17 cellular contexts compared by ENCODE assay signal in the genomic region with DNA sequence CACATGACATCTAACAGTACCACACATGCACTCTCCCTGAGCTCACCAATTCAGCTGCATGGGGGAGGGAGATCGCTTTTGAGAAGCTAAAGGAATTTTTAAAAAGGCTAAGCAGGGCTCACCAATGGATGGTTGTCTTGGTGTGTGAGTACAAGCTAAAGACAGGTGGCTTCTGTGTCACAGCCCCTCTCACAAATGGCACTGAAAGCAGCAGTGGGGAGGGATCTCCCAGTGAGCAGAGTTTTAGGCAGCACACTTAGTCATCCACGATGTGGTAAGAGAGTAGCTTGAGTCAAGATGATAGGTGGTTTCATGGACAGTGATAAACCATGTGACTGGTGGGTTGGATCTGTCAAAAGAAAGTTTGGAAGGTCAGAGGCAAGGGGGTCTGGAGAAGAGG.
DNase-seq lines count a peak whose midpoint lies in the region; FAIRE-seq and TF ChIP-seq lines count a peak whose summit lies in the region.
"Had no signal": no experiment of that assay in that cellular context is flagged by ENCODE, and none has a peak within 500 bp of the region (broad histone marks: within the 10 kb centered on the region; RNA-seq: fewer than 3 reads in every experiment).

No MANE protein-coding gene starts in this region.

- H2AFZ ChIP-seq in H1 (ENCODE audit: low read length) = no peak overlapping the region
- H2AFZ ChIP-seq: hepatocyte had no signal

- H3K56ac ChIP-seq in H1 (replicated peaks; ENCODE audit: insufficient read length, low read depth, low read length) = no peak overlapping the region

- no peak overlapping the region for H3K4me2 ChIP-seq in H1 (ENCODE audit: insufficient read depth in 1 of 2, low read depth in 2 of 2, low read length in 2 of 2)
- H3K4me2 ChIP-seq: hepatocyte had no signal

- H3K4me1 Mint-ChIP-seq in activated CD4-positive, alpha-beta T cell treated with anti-CD3 and anti-CD28 coated beads, Interleukin-2, amount 10 ng/mL, durations not matched to agents 7 days and 5 days = peaks cover 85% of the 10 kb centered on the region

- in situ Hi-C loops in GM13977 (cut with MboI; ENCODE audit: low pct_unique_long_range_greater_than_20kb, low sequenced_read_pairs, unreplicated experiment) = no loop called here

- no peak for TF ChIP-seq POLR2A in H1 (IDR thresholded peaks at IDR 0.05; ENCODE audit: control extremely low read depth in 1 of 2, low read depth in 2 of 2, low read length in 2 of 2)

- no peak overlapping the region for H3K27ac ChIP-seq in H1 (ENCODE audit: low read depth, low read length)
- H3K27ac ChIP-seq: coronary artery, hepatocyte, spleen, upper lobe of right lung had no signal

- H3K23ac ChIP-seq in H1 (ENCODE audit: insufficient read length) = no peak overlapping the region

- H2BK120ac ChIP-seq in H1 (replicated peaks; ENCODE audit: low read depth, low read length) = no peak overlapping the region

- POLR2A ChIA-PET in activated CD4-positive, alpha-beta T cell treated with anti-CD3 and anti-CD28 coated beads, Interleukin-2, amount 10 ng/mL, durations not matched to agents 7 days and 5 days (lab: Charles Lee) = interaction anchor here (0.7 to 1.1 kb wide), 2 partner anchors 11 to 166 kb away, joined by 3 to 4 read pairs; no protein-coding TSS in a partner anchor
- POLR2A ChIA-PET in H1 (lab: Charles Lee; ENCODE audit: partially characterized antibody) = no interaction called here

- H2BK12ac ChIP-seq in H1 (ENCODE audit: low read depth, low read length) = no peak overlapping the region

- no peaks in the 10 kb centered on the region for H3K23me2 ChIP-seq in H1 (ENCODE audit: low read depth, low read length)

- H4K91ac ChIP-seq in H1 (replicated peaks; ENCODE audit: insufficient read length, low read length) = no peak overlapping the region

- H2AK5ac ChIP-seq in H1 (ENCODE audit: low read depth, low read length) = no peak overlapping the region

- H3K4ac ChIP-seq in H1 (replicated peaks; ENCODE audit: insufficient read length, low read depth, low read length) = no peak overlapping the region

- H3K9ac ChIP-seq in H1 (replicated peaks in 1 of 4; ENCODE audit: extremely low read depth in 1 of 4, low read depth in 3 of 4, low read length in 3 of 4) = no peak overlapping the region

- H3K27me3 ChIP-seq in H1 (replicated peaks in 1 of 4; ENCODE audit: control insufficient read depth in 3 of 4, extremely low read depth in 1 of 4, insufficient read depth in 3 of 4, low read length in 3 of 4) = no peaks in the 10 kb centered on the region
- H3K27me3 ChIP-seq: hepatocyte, spleen, upper lobe of right lung had no signal

- 0 out of 2 replicates have a peak overlapping the region, but pooled peaks have one; percentile 5 for H2BK15ac ChIP-seq in H1 (ENCODE audit: low read length)

- H3K4me3 Mint-ChIP-seq in activated CD4-positive, alpha-beta T cell treated with anti-CD3 and anti-CD28 coated beads, Interleukin-2, amount 10 ng/mL, durations not matched to agents 7 days and 5 days = no peak overlapping the region

- TF ChIP-seq EP300 in H1 (IDR thresholded peaks at IDR 0.05; ENCODE audit: borderline replicate concordance in 1 of 2, low read depth in 2 of 2, low read length in 2 of 2) = no peak

- no peak for TF ChIP-seq RAD21 in H1 (IDR thresholded peaks at IDR 0.05 in 1 of 2, conservative IDR thresholded peaks at IDR 0.05 in 1 of 2; ENCODE audit: low read depth in 2 of 2, low read length in 2 of 2)

- H3K79me1 ChIP-seq in H1 (ENCODE audit: low read depth, low read length) = no peaks in the 10 kb centered on the region

- TF ChIP-seq CTCF in H1 (IDR thresholded peaks at IDR 0.05; ENCODE audit: control extremely low read depth in 1 of 3, insufficient read depth in 1 of 3, low read depth in 1 of 3, low read length in 3 of 3) = no peak
- no peak for TF ChIP-seq CTCF in GM13977 (IDR thresholded peaks at IDR 0.05; ENCODE audit: extremely low read depth, insufficient read depth, missing control alignments)

- no peak overlapping the region for H2BK20ac ChIP-seq in H1 (ENCODE audit: low read length)

- CTCF ChIA-PET in activated CD4-positive, alpha-beta T cell treated with anti-CD3 and anti-CD28 coated beads, Interleukin-2, amount 10 ng/mL, durations not matched to agents 7 days and 5 days (lab: Charles Lee) = interaction anchor here (0.7 to 1.9 kb wide), 11 partner anchors 11 to 174 kb away, joined by 3 to 4 read pairs (median 3); no protein-coding TSS in a partner anchor
- CTCF ChIA-PET in H1 (lab: Charles Lee; ENCODE audit: partially characterized antibody) = interaction anchor here (0.5 to 1.2 kb wide), 4 partner anchors 13 to 112 kb away, joined by 3 to 4 read pairs (median 3); no protein-coding TSS in a partner anchor

- no peak overlapping the region for H4K5ac ChIP-seq in H1 (ENCODE audit: insufficient read length, low read depth, low read length)

- no peaks in the 10 kb centered on the region for H3K36me3 ChIP-seq in H1 (ENCODE audit: control insufficient read depth in 2 of 4, insufficient read depth in 4 of 4, low read length in 3 of 4)
- H3K36me3 ChIP-seq: spleen, upper lobe of right lung had no signal

- no peaks in the 10 kb centered on the region for H3K27me3 Mint-ChIP-seq in activated CD4-positive, alpha-beta T cell treated with anti-CD3 and anti-CD28 coated beads, Interleukin-2, amount 10 ng/mL, durations not matched to agents 7 days and 5 days

- no peaks in the 10 kb centered on the region for H4K20me1 ChIP-seq in H1 (replicated peaks in 1 of 2; ENCODE audit: control insufficient read depth in 1 of 2, insufficient read depth in 2 of 2, low read length in 2 of 2)

- H3K36me3 Mint-ChIP-seq in activated CD4-positive, alpha-beta T cell treated with anti-CD3 and anti-CD28 coated beads, Interleukin-2, amount 10 ng/mL, durations not matched to agents 7 days and 5 days (ENCODE audit: low read depth) = peaks cover 60% of the 10 kb centered on the region

- no peak for FAIRE-seq in H1 (lab: Jason Lieb, UNC)
- FAIRE-seq: GM12892 had no signal

- H3K4me1 ChIP-seq in H1 (replicated peaks in 1 of 4; ENCODE audit: control insufficient read depth in 3 of 4, insufficient read depth in 4 of 4, low read length in 3 of 4) = no peaks in the 10 kb centered on the region

- no peaks in the 10 kb centered on the region for H3K9me3 ChIP-seq in H1 (ENCODE audit: insufficient read depth in 2 of 2, low read depth in 1 of 2, low read length in 1 of 2)
- H3K9me3 ChIP-seq: mucosa of descending colon, spleen, upper lobe of right lung had no signal

- H3K27ac Mint-ChIP-seq in activated CD4-positive, alpha-beta T cell treated with anti-CD3 and anti-CD28 coated beads, Interleukin-2, amount 10 ng/mL, durations not matched to agents 7 days and 5 days = peak overlapping the region; percentile 16

- 91% methylated on average over 2 of the region's 2 CpGs; no CpG with 5 or more reads in 1 of the 2 experiments for WGBS in H1 (ENCODE audit: extremely low coverage in 1 of 2, insufficient coverage in 1 of 2, insufficient read length in 1 of 2, insufficient replicate concordance in 2 of 2, low coverage in 1 of 2, low lambda C conversion rate in 2 of 2, missing lambda C conversion rate in 1 of 2), 2 experiments

- H3K14ac ChIP-seq in H1 (ENCODE audit: insufficient read length) = no peak overlapping the region

- peaks cover 39% of the 10 kb centered on the region for H3K9me3 Mint-ChIP-seq in activated CD4-positive, alpha-beta T cell treated with anti-CD3 and anti-CD28 coated beads, Interleukin-2, amount 10 ng/mL, durations not matched to agents 7 days and 5 days

- no peak overlapping the region for H2BK5ac ChIP-seq in H1 (ENCODE audit: low read depth, low read length)

- no peaks in the 10 kb centered on the region for H3K79me2 ChIP-seq in H1 (ENCODE audit: control insufficient read depth in 1 of 2, insufficient read depth in 2 of 2, low read length in 2 of 2)
- H3K79me2 ChIP-seq: hepatocyte had no signal

- H4K8ac ChIP-seq in H1 (ENCODE audit: extremely low read depth, insufficient read depth, low read length) = no peak overlapping the region

- H3K18ac ChIP-seq in H1 (ENCODE audit: extremely low read depth, low read length) = no peak overlapping the region

- no peak overlapping the region for H3K4me3 ChIP-seq in H1 (ENCODE audit: extremely low read depth in 1 of 4, insufficient read depth in 2 of 4, low read depth in 3 of 4, low read length in 4 of 4)
- H3K4me3 ChIP-seq: coronary artery, hepatocyte, mucosa of descending colon, spleen, upper lobe of right lung had no signal

- DNase-seq in stimulated activated CD4-positive, alpha-beta T cell treated with anti-CD3 and anti-CD28 coated beads, Interleukin-15, amount 100 ng/mL, for 48 hours (ENCODE audit: low read depth in 2 of 2) = peak; percentile 43
- no peak for DNase-seq in stimulated activated CD4-positive, alpha-beta T cell treated with anti-CD3 and anti-CD28 coated beads, Interleukin-4, amount 100 ng/mL, for 4 hours
- no peak for DNase-seq in activated CD4-positive, alpha-beta T cell treated with anti-CD3 and anti-CD28 coated beads, Interleukin-2, amount 10 ng/mL, durations not matched to agents 7 days and 5 days
- DNase-seq in H1 (ENCODE audit: low read depth in 1 of 2, low spot score in 2 of 2) (no peak), nucleus accumbens (lab: John Stamatoyannopoulos, UW) (no peak), GM13977 (ENCODE audit: low spot score) (no peak), CD1c-positive myeloid dendritic cell (ENCODE audit: extremely low spot score) (no peak)
- DNase-seq: amygdala, EL, mucosa of descending colon, NCI-H1048, NCI-H226, spleen, upper lobe of right lung had no signal

TF ChIP-seq in H1, 55 proteins besides CTCF, POLR2A, EP300 and RAD21 (continues in another document):
- TF ChIP-seq SP2 (IDR thresholded peaks at IDR 0.05; ENCODE audit: low read length) = no peak
- TF ChIP-seq SP4 (IDR thresholded peaks at IDR 0.05; ENCODE audit: low read length) = no peak

Comparison
In these comparisons a context has a peak if more than half of its experiments do, and no peak if none do; other contexts are left out.
1. DNase-seq: peak in stimulated activated CD4-positive, alpha-beta T cell treated with anti-CD3 and anti-CD28 coated beads, Interleukin-15, amount 100 ng/mL, for 48 hours (2 of 2); none in stimulated activated CD4-positive, alpha-beta T cell treated with anti-CD3 and anti-CD28 coated beads, Interleukin-4, amount 100 ng/mL, for 4 hours (0 of 2), activated CD4-positive, alpha-beta T cell treated with anti-CD3 and anti-CD28 coated beads, Interleukin-2, amount 10 ng/mL, durations not matched to agents 7 days and 5 days (single experiment), H1 (0 of 2), nucleus accumbens (0 of 56), GM13977 (single experiment) and CD1c-positive myeloid dendritic cell (single experiment).